ENCODE assay signal across 7 cellular contexts in genomic region chr10:72316748-72317435, GRCh38. TPM values are rescaled to one million over a fixed set of nuclear protein-coding genes. Genes with fewer than 3 reads are reported as not detected.
DNase-seq lines count a peak whose midpoint lies in the region; ATAC-seq and TF ChIP-seq lines count a peak whose summit lies in the region.

No MANE protein-coding gene starts in this region.

- no peak overlapping the region for H3K4me3 ChIP-seq in skeletal muscle tissue (ENCODE audit: low read length in 3 of 3)

- H3K4me1 Mint-ChIP-seq in effector memory CD8-positive, alpha-beta T cell (ENCODE audit: low read depth in 2 of 2), result peaks cover 34 to 42% of the 10 kb centered on the region in 2 donors

- H3K9me3 Mint-ChIP-seq in effector memory CD8-positive, alpha-beta T cell, result no peaks in the 10 kb centered on the region

- peak in 2 of 3 experiments; percentile 44 for DNase-seq in effector memory CD8-positive, alpha-beta T cell
- DNase-seq in inferior parietal cortex (ENCODE audit: extremely low spot score) (no peak), germinal center (ENCODE audit: low spot score) (no peak)

- H3K27me3 Mint-ChIP-seq in effector memory CD8-positive, alpha-beta T cell, result no peaks in the 10 kb centered on the region

- H3K9ac ChIP-seq in skeletal muscle tissue (ENCODE audit: low read depth in 1 of 3, low read length in 3 of 3), result peak overlapping the region in 2 of 3 donors; percentile 25 to 71

- TF ChIP-seq RAD21 in Ishikawa (IDR thresholded peaks at IDR 0.05; ENCODE audit: low read depth), result no peak

- no peaks in the 10 kb centered on the region for H3K9me3 ChIP-seq in skeletal muscle tissue (ENCODE audit: control insufficient read depth in 3 of 3, low read length in 3 of 3)

- H3K27ac Mint-ChIP-seq in effector memory CD8-positive, alpha-beta T cell, result no peak overlapping the region

- no peak for ATAC-seq in SK-N-SH treated with all-trans-retinoic acid at 6 μM for 48 hours
- ATAC-seq in effector memory CD8-positive, alpha-beta T cell (replicated peaks), result no peak
- ATAC-seq in GM21367 (IDR thresholded peaks at IDR 0.05; ENCODE audit: unreplicated experiment), result no peak

- H3K27ac ChIP-seq in skeletal muscle tissue (ENCODE audit: low read depth, low read length), result peak overlapping the region; percentile 86

- TF ChIP-seq EP300 in Ishikawa (IDR thresholded peaks at IDR 0.05; ENCODE audit: borderline replicate concordance), result no peak

- peak overlapping the region; percentile 28 to 49 for H3K4me3 Mint-ChIP-seq in effector memory CD8-positive, alpha-beta T cell

- peaks cover 13% of the 10 kb centered on the region for H3K36me3 Mint-ChIP-seq in effector memory CD8-positive, alpha-beta T cell (ENCODE audit: insufficient read depth)

- no peaks in the 10 kb centered on the region for H3K27me3 ChIP-seq in skeletal muscle tissue (ENCODE audit: control insufficient read depth in 3 of 3, insufficient read depth in 3 of 3, low read length in 3 of 3)

- H3K4me1 ChIP-seq in skeletal muscle tissue (ENCODE audit: control insufficient read depth in 3 of 3, insufficient read depth in 3 of 3, low read length in 3 of 3), result peaks cover 50 to 60% (median 50%) of the 10 kb centered on the region in 3 donors

- H3K36me3 ChIP-seq in skeletal muscle tissue (ENCODE audit: control insufficient read depth in 3 of 3, insufficient read depth in 3 of 3, low read length in 3 of 3), result no peaks in the 10 kb centered on the region

TF ChIP-seq in Ishikawa, 13 proteins besides CTCF, POLR2A, EP300 and RAD21:
- TF ChIP-seq CREB1 (IDR thresholded peaks at IDR 0.05; ENCODE audit: low read depth) (no peak), MAX (IDR thresholded peaks at IDR 0.05) (peak; percentile 56), NFIC (IDR thresholded peaks at IDR 0.05) (peak; percentile 49), ZBTB7A (IDR thresholded peaks at IDR 0.05; ENCODE audit: low read depth) (no peak)
TF ChIP-seq in Ishikawa: peak in this region for 2.

TF ChIP-seq in SK-N-SH treated with all-trans-retinoic acid at 6 μM for 48 hours, 23 proteins besides CTCF, POLR2A, EP300 and RAD21:
- TF ChIP-seq ZNF70 (CRISPR knock-in tag; IDR thresholded peaks at IDR 0.05), result no peak
- peak; percentile 60; the same call in 1 of the 2 replicates for TF ChIP-seq SNAI2 (CRISPR knock-in tag; IDR thresholded peaks at IDR 0.05)

RNA-seq across cellular contexts. Expression of gene DNAJB12, which starts 37.8 kb away (rescaled TPM):
- total RNA-seq in skeletal muscle tissue, result 13.0 TPM

RNA-seq across cellular contexts. Expression of gene DDIT4, which starts 43.2 kb away (rescaled TPM):
- 87.2 TPM for total RNA-seq in skeletal muscle tissue

Comparison
In these comparisons a context has a peak if more than half of its experiments do, and no peak if none do; other contexts are left out.
1. DNase-seq: peak in effector memory CD8-positive, alpha-beta T cell (2 of 3); none in inferior parietal cortex (single experiment) and germinal center (single experiment).